ENCODE assay signal across 25 cellular contexts in the genomic region with DNA sequence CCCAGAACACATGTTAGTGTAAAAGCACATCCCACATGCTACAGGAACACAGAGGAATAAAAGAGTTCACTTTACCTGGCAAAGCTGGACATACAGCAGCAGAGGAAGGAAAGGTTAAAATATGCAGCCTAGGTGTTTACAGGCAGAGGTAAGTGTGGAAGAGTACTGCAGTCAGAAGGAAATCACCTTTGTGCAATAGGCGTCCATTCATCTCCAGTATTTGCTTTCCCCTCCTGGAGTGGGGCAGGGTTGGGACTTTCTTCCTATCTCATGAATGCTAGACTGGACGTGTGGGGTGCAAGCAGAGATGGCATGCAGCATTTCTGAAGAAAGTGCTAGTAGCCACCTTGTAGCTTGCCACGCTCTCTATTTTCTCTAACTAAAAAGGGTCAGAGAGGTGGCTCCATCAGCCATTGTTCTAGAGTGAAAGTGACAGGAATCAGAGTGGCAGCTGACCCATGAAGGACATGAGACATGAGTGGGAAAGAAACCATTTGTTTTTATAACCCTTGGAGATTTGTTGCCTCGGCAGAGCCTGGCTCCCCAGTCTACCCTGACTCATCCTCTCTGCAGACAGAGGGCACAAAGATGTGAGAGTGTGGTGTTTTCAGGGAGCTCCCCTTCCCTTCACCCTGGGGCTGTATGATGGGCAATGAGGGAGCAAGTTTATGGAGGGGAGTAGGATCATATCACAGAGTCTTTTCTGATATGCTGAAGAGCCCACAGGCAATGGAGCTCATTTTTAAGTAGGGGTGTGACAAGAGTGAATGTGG.
A peak's percentile ranks its signal among the peaks of the same experiment; 100 is the strongest.
DNase-seq lines count a peak whose midpoint lies in the region; ATAC-seq and TF ChIP-seq lines count a peak whose summit lies in the region.
"Had no signal": no experiment of that assay in that cellular context is flagged by ENCODE, and none has a peak within 500 bp of the region (broad histone marks: within the 10 kb centered on the region; RNA-seq: fewer than 3 reads in every experiment).

No MANE protein-coding gene starts in this region.

- H3K9me3 ChIP-seq in adipocyte (ENCODE audit: control insufficient read depth, low read length) (no peaks in the 10 kb centered on the region), left lung (no peaks in the 10 kb centered on the region)
- H3K9me3 ChIP-seq: colonic mucosa, MG63, thoracic aorta had no signal

- H3K4me3 ChIP-seq in adipocyte (ENCODE audit: low read length) (no peak overlapping the region), left lung (no peak overlapping the region)
- H3K4me3 ChIP-seq: colonic mucosa, MG63, skin epidermis, thoracic aorta had no signal

- H3K27me3 ChIP-seq in adipocyte (replicated peaks; ENCODE audit: control insufficient read depth, insufficient read depth, low read length) (no peaks in the 10 kb centered on the region), left lung (no peaks in the 10 kb centered on the region)
- H3K27me3 ChIP-seq: colonic mucosa, MG63 had no signal

- H3K27ac ChIP-seq in left lung: no peak overlapping the region
- H3K27ac ChIP-seq: colonic mucosa, RWPE1, skin epidermis, thoracic aorta had no signal

- H3K9ac ChIP-seq in adipocyte (ENCODE audit: low read length): no peak overlapping the region

- ATAC-seq in left lung: peak; percentile 85
- ATAC-seq in GM21423 (IDR thresholded peaks at IDR 0.05; ENCODE audit: unreplicated experiment): no peak
- ATAC-seq: stimulated activated naive B cell treated with anti-CD40 and anti-IgM and Interleukin-4, amounts not matched to agents 10 μg/mL and 1 μg/mL and 100 μg/mL, for 72 hours had no signal

- H3K36me3 ChIP-seq in adipocyte (ENCODE audit: control insufficient read depth, insufficient read depth, low read length, severe bottlenecking) (no peaks in the 10 kb centered on the region), left lung (no peaks in the 10 kb centered on the region)
- H3K36me3 ChIP-seq: colonic mucosa, MG63, thoracic aorta had no signal

- no peak for TF ChIP-seq CTCF in left lung (IDR thresholded peaks at IDR 0.05)

- H3K4me1 ChIP-seq in adipocyte (ENCODE audit: control insufficient read depth, insufficient read depth, low read length) (peaks cover 16% of the 10 kb centered on the region), left lung (no peaks in the 10 kb centered on the region)
- H3K4me1 ChIP-seq: colonic mucosa had no signal

- intact Hi-C loops in left lung (cut with DNase I): no loop called here

- peak; percentile 47 for DNase-seq in NCI-H510A treated with DMSO at 0.1 percent for 48 hours (lab: John Stamatoyannopoulos, UW)
- DNase-seq in NCI-H510A (lab: John Stamatoyannopoulos, UW): no peak
- DNase-seq in adipocyte (ENCODE audit: low read depth): peak; percentile 27
- DNase-seq in left lung: no peak
- no peak for DNase-seq in mesenteric fat pad (ENCODE audit: low spot score)
- no peak for DNase-seq in SW480 (ENCODE audit: low spot score)
- no peak for DNase-seq in DMS79 (lab: John Stamatoyannopoulos, UW)
- DNase-seq: 8988T; activated CD4-positive, alpha-beta T cell treated with anti-CD3 and anti-CD28 coated beads, Interleukin-2, amount 50 U/mL, for 48 hours; activated CD4-positive, CD25-positive, alpha-beta regulatory T cell; activated CD8-positive, alpha-beta memory T cell treated with anti-CD3 and anti-CD28 coated beads, Interleukin-2, amount 50 U/mL, for 48 hours; AML-193; CD8-positive, alpha-beta memory T cell; colonic mucosa; mesendoderm; MG63; NCI-H1417 treated with DMSO at 0.1 percent for 48 hours; NCI-H69; posterior cingulate gyrus; stimulated activated CD4-positive, alpha-beta T cell treated with anti-CD3 and anti-CD28 coated beads, Interleukin-2, amount 100 ng/mL, for 24 hours; stimulated activated naive B cell treated with anti-CD40 and anti-IgM and Interleukin-4, amounts not matched to agents 10 μg/mL and 1 μg/mL and 100 μg/mL, for 72 hours had no signal

Comparison
In these comparisons a context has a peak if more than half of its experiments do, and no peak if none do; other contexts are left out.
1. DNase-seq: peak in NCI-H510A treated with DMSO at 0.1 percent for 48 hours (single experiment) and adipocyte (single experiment); none in NCI-H510A (single experiment), left lung (0 of 2), mesenteric fat pad (single experiment), SW480 (single experiment) and DMS79 (single experiment).